ENCODE assay signal across 1 cellular context in genomic region chr17:72422505-72423285, GRCh38.
A peak's percentile ranks its signal among the peaks of the same experiment; 100 is the strongest.
TF ChIP-seq lines count a peak whose summit lies in the region.

No MANE protein-coding gene starts in this region.

TF ChIP-seq in HepG2, 621 proteins besides CTCF, POLR2A, EP300 and RAD21 (continued from another document and continues in another):
- TF ChIP-seq, protein P1, sequence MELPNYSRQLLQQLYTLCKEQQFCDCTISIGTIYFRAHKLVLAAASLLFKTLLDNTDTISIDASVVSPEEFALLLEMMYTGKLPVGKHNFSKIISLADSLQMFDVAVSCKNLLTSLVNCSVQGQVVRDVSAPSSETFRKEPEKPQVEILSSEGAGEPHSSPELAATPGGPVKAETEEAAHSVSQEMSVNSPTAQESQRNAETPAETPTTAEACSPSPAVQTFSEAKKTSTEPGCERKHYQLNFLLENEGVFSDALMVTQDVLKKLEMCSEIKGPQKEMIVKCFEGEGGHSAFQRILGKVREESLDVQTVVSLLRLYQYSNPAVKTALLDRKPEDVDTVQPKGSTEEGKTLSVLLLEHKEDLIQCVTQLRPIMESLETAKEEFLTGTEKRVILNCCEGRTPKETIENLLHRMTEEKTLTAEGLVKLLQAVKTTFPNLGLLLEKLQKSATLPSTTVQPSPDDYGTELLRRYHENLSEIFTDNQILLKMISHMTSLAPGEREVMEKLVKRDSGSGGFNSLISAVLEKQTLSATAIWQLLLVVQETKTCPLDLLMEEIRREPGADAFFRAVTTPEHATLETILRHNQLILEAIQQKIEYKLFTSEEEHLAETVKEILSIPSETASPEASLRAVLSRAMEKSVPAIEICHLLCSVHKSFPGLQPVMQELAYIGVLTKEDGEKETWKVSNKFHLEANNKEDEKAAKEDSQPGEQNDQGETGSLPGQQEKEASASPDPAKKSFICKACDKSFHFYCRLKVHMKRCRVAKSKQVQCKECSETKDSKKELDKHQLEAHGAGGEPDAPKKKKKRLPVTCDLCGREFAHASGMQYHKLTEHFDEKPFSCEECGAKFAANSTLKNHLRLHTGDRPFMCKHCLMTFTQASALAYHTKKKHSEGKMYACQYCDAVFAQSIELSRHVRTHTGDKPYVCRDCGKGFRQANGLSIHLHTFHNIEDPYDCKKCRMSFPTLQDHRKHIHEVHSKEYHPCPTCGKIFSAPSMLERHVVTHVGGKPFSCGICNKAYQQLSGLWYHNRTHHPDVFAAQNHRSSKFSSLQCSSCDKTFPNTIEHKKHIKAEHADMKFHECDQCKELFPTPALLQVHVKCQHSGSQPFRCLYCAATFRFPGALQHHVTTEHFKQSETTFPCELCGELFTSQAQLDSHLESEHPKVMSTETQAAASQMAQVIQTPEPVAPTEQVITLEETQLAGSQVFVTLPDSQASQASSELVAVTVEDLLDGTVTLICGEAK (IDR thresholded peaks at IDR 0.05): no peak
- TF ChIP-seq, protein P1 (CRISPR knock-in tag; IDR thresholded peaks at IDR 0.05): peak; percentile 80
- TF ChIP-seq, protein P2, sequence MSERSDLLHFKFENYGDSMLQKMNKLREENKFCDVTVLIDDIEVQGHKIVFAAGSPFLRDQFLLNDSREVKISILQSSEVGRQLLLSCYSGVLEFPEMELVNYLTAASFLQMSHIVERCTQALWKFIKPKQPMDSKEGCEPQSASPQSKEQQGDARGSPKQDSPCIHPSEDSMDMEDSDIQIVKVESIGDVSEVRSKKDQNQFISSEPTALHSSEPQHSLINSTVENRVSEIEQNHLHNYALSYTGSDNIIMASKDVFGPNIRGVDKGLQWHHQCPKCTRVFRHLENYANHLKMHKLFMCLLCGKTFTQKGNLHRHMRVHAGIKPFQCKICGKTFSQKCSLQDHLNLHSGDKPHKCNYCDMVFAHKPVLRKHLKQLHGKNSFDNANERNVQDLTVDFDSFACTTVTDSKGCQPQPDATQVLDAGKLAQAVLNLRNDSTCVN (CRISPR knock-in tag; IDR thresholded peaks at IDR 0.05; ENCODE audit: borderline replicate concordance): peak; percentile 76; the same call in 1 of the 2 replicates
- TF ChIP-seq ZNF552 (CRISPR knock-in tag; IDR thresholded peaks at IDR 0.05; ENCODE audit: borderline replicate concordance) (0 out of 2 replicates have a peak, but pooled peaks have one; percentile 52), ZNF235 (CRISPR knock-in tag; IDR thresholded peaks at IDR 0.05; ENCODE audit: borderline replicate concordance) (no peak), TRIM24 (CRISPR knock-in tag; IDR thresholded peaks at IDR 0.05) (no peak), KDM6A (CRISPR knock-in tag; IDR thresholded peaks at IDR 0.05; ENCODE audit: low read depth) (no peak), ZNF850 (CRISPR knock-in tag; conservative IDR thresholded peaks at IDR 0.05) (no peak), MZF1 (CRISPR knock-in tag; IDR thresholded peaks at IDR 0.05; ENCODE audit: borderline replicate concordance) (peak; percentile 86; the same call in 1 of the 2 replicates), TOPORS (CRISPR knock-in tag; IDR thresholded peaks at IDR 0.05) (0 out of 2 replicates have a peak, but pooled peaks have one; percentile 75), ZNF263 (CRISPR knock-in tag; IDR thresholded peaks at IDR 0.05) (0 out of 2 replicates have a peak, but pooled peaks have one; percentile 23), RBFOX2 (IDR thresholded peaks at IDR 0.05; ENCODE audit: low read depth, low read length) (peak; percentile 75), XRCC5 (optimal IDR thresholded peaks at IDR 0.05; ENCODE audit: low read length) (peak; percentile 96), HNF1B (CRISPR knock-in tag; IDR thresholded peaks at IDR 0.05) (peak; percentile 62; the same call in 1 of the 2 replicates), U2AF2 (IDR thresholded peaks at IDR 0.05; ENCODE audit: low read depth, low read length) (no peak), ZNF747 (CRISPR knock-in tag; IDR thresholded peaks at IDR 0.05; ENCODE audit: borderline replicate concordance) (0 out of 2 replicates have a peak, but pooled peaks have one; percentile 40), ZNF12 (CRISPR knock-in tag; IDR thresholded peaks at IDR 0.05) (0 out of 2 replicates have a peak, but pooled peaks have one; percentile 16), NCOA1 (CRISPR knock-in tag; IDR thresholded peaks at IDR 0.05) (0 out of 2 replicates have a peak, but pooled peaks have one; percentile 13), ATF7-NPFF (CRISPR knock-in tag; IDR thresholded peaks at IDR 0.05; ENCODE audit: low read depth) (0 out of 2 replicates have a peak, but pooled peaks have one; percentile 24), HOXD1 (CRISPR knock-in tag; IDR thresholded peaks at IDR 0.05) (0 out of 2 replicates have a peak, but pooled peaks have one; percentile 71), ZNF557 (CRISPR knock-in tag; IDR thresholded peaks at IDR 0.05) (0 out of 2 replicates have a peak, but pooled peaks have one; percentile 41), ZNF276 (CRISPR knock-in tag; IDR thresholded peaks at IDR 0.05; ENCODE audit: low read depth) (peak; percentile 69; the same call in 1 of the 2 replicates), ZNF3 (CRISPR knock-in tag; IDR thresholded peaks at IDR 0.05) (no peak), ZNF660 (CRISPR knock-in tag; IDR thresholded peaks at IDR 0.05; ENCODE audit: borderline replicate concordance, low read depth) (no peak), ZFP37 (CRISPR knock-in tag; IDR thresholded peaks at IDR 0.05; ENCODE audit: borderline replicate concordance) (peak; percentile 64; the same call in 1 of the 2 replicates), ZNF790 (CRISPR knock-in tag; IDR thresholded peaks at IDR 0.05; ENCODE audit: borderline replicate concordance) (no peak), ZNF143 (CRISPR knock-in tag; IDR thresholded peaks at IDR 0.05) (no peak), ZNF230 (CRISPR knock-in tag; IDR thresholded peaks at IDR 0.05) (peak; percentile 60; the same call in 1 of the 2 replicates), IRF2 (CRISPR knock-in tag; IDR thresholded peaks at IDR 0.05) (peak; percentile 81), CEBPB (IDR thresholded peaks at IDR 0.05; ENCODE audit: borderline replicate concordance, low read depth, low read length) (peak; percentile 42; the same call in 1 of the 2 replicates), ATF2 (CRISPR knock-in tag; IDR thresholded peaks at IDR 0.05) (peak; percentile 41; the same call in 1 of the 2 replicates), ATF7 (IDR thresholded peaks at IDR 0.05) (no peak), ATF7 (CRISPR knock-in tag; IDR thresholded peaks at IDR 0.05) (peak; percentile 73; the same call in 1 of the 2 replicates), HNF1A (IDR thresholded peaks at IDR 0.05; ENCODE audit: low read depth) (peak; percentile 61; the same call in 1 of the 2 replicates), HNF1A (CRISPR knock-in tag; IDR thresholded peaks at IDR 0.05; ENCODE audit: borderline replicate concordance) (peak; percentile 66; the same call in 1 of the 2 replicates), ARNTL (CRISPR knock-in tag; IDR thresholded peaks at IDR 0.05) (peak; percentile 77), TOE1 (CRISPR knock-in tag; IDR thresholded peaks at IDR 0.05) (no peak), TARDBP (CRISPR knock-in tag; IDR thresholded peaks at IDR 0.05) (peak; percentile 59), ZNF788 (CRISPR knock-in tag; IDR thresholded peaks at IDR 0.05; ENCODE audit: borderline replicate concordance) (peak; percentile 60; the same call in 1 of the 2 replicates), MTA3 (CRISPR knock-in tag; IDR thresholded peaks at IDR 0.05) (no peak), ZNF441 (CRISPR knock-in tag; IDR thresholded peaks at IDR 0.05; ENCODE audit: borderline replicate concordance) (peak; percentile 77; the same call in 1 of the 2 replicates)
- TF ChIP-seq, protein P3, sequence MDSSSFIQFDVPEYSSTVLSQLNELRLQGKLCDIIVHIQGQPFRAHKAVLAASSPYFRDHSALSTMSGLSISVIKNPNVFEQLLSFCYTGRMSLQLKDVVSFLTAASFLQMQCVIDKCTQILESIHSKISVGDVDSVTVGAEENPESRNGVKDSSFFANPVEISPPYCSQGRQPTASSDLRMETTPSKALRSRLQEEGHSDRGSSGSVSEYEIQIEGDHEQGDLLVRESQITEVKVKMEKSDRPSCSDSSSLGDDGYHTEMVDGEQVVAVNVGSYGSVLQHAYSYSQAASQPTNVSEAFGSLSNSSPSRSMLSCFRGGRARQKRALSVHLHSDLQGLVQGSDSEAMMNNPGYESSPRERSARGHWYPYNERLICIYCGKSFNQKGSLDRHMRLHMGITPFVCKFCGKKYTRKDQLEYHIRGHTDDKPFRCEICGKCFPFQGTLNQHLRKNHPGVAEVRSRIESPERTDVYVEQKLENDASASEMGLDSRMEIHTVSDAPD (CRISPR knock-in tag; IDR thresholded peaks at IDR 0.05): peak; percentile 91; the same call in 1 of the 2 replicates
